In genomic region chr20:17568045-17568788, GRCh38 we compare ENCODE assay signal across 8 cellular contexts. TPM values are rescaled to one million over a fixed set of nuclear protein-coding genes. Genes with fewer than 3 reads are reported as not detected.
DNase-seq lines count a peak whose midpoint lies in the region; ATAC-seq and TF ChIP-seq lines count a peak whose summit lies in the region.

No MANE protein-coding gene starts in this region.

- DNase-seq in SK-N-MC (ENCODE audit: low read depth, low spot score) (no peak), fibroblast of lung (ENCODE audit: low read depth in 2 of 2) (no peak), prostate gland (ENCODE audit: low spot score) (no peak), kidney glomerular epithelial cell (lab: John Stamatoyannopoulos, UW) (no peak)

- no peaks in the 10 kb centered on the region for H3K36me3 ChIP-seq in ES-I3 (ENCODE audit: insufficient read depth, low read length)
- no peaks in the 10 kb centered on the region for H3K36me3 ChIP-seq in SK-N-MC (ENCODE audit: insufficient read depth, low read length)
- peaks cover 3% of the 10 kb centered on the region for H3K36me3 ChIP-seq in fibroblast of lung (ENCODE audit: control insufficient read depth, insufficient read depth, low read length)
- no peaks in the 10 kb centered on the region for H3K36me3 ChIP-seq in prostate gland

- TF ChIP-seq CTCF in fibroblast of lung (conservative IDR thresholded peaks at IDR 0.05 in 1 of 2, IDR thresholded peaks at IDR 0.05 in 1 of 2; ENCODE audit: low read depth in 1 of 2, low read length in 2 of 2) (no peak), prostate gland (IDR thresholded peaks at IDR 0.05) (no peak)

- no peak for TF ChIP-seq POLR2A in prostate gland (IDR thresholded peaks at IDR 0.05)

- H3K27me3 ChIP-seq in fibroblast of lung (ENCODE audit: control insufficient read depth, insufficient read depth, low read length), result no peaks in the 10 kb centered on the region
- H3K27me3 ChIP-seq in prostate gland (replicated peaks; ENCODE audit: insufficient read depth), result no peaks in the 10 kb centered on the region

- H3K4me3 ChIP-seq in SK-N-MC (peak overlapping the region; percentile 96), fibroblast of lung (replicated peaks in 1 of 4; ENCODE audit: control extremely low read depth in 1 of 4, insufficient read depth in 1 of 4, low read depth in 3 of 4, low read length in 4 of 4) (peak overlapping the region; percentile 26 to 88 (median 48)), prostate gland (peak overlapping the region; percentile 91 to 100)

- WGBS in prostate gland, result 56% methylated on average over 6 of the region's 6 CpGs

- H2AFZ ChIP-seq in fibroblast of lung (ENCODE audit: low read length), result no peak overlapping the region

- peaks cover 21% of the 10 kb centered on the region for H3K4me1 ChIP-seq in ES-I3 (ENCODE audit: insufficient read depth, low read length)
- H3K4me1 ChIP-seq in fibroblast of lung (ENCODE audit: control insufficient read depth, extremely low read depth, insufficient read depth, low read length), result peaks cover 10% of the 10 kb centered on the region
- H3K4me1 ChIP-seq in prostate gland (replicated peaks), result peaks cover 5% of the 10 kb centered on the region

- H3K9ac ChIP-seq in ES-I3 (ENCODE audit: low read depth, low read length) (peak overlapping the region; percentile 95), SK-N-MC (ENCODE audit: insufficient read length) (peak overlapping the region; percentile 70), fibroblast of lung (ENCODE audit: insufficient read depth, low read length) (peak overlapping the region; percentile 57)

- H4K20me1 ChIP-seq in fibroblast of lung (ENCODE audit: control insufficient read depth, extremely low read depth, insufficient read depth, low read length), result peaks cover 7% of the 10 kb centered on the region

- H3K79me2 ChIP-seq in fibroblast of lung (ENCODE audit: control insufficient read depth, insufficient read depth, low read length), result peaks cover 33% of the 10 kb centered on the region

- H3K4me2 ChIP-seq in fibroblast of lung (ENCODE audit: extremely low read depth, insufficient read depth, low read length), result peak overlapping the region; percentile 81

- intact Hi-C loops in prostate gland (cut with DNase I), result no loop called here

- peaks cover 3% of the 10 kb centered on the region for H3K9me3 ChIP-seq in ES-I3 (ENCODE audit: control insufficient read depth, insufficient read depth, low read length)
- H3K9me3 ChIP-seq in SK-N-MC (ENCODE audit: low read depth, low read length), result no peaks in the 10 kb centered on the region
- H3K9me3 ChIP-seq in fibroblast of lung (ENCODE audit: control insufficient read depth, insufficient read depth, low read depth, low read length), result no peaks in the 10 kb centered on the region
- no peaks in the 10 kb centered on the region for H3K9me3 ChIP-seq in prostate gland

- ATAC-seq in GM18861 (IDR thresholded peaks at IDR 0.05; ENCODE audit: unreplicated experiment) (no peak), HG03135 (IDR thresholded peaks at IDR 0.05; ENCODE audit: unreplicated experiment) (no peak), GM21423 (IDR thresholded peaks at IDR 0.05; ENCODE audit: unreplicated experiment) (no peak)

- peak overlapping the region; percentile 79; the same call in 1 of the 2 replicates for H3K27ac ChIP-seq in SK-N-MC
- H3K27ac ChIP-seq in fibroblast of lung (ENCODE audit: insufficient read depth, low read length), result peak overlapping the region; percentile 86
- peak overlapping the region; percentile 96 to 100 for H3K27ac ChIP-seq in prostate gland

RNA-seq across cellular contexts. Expression of gene DSTN, which starts 1.7 kb away (rescaled TPM):
- 249 and 289 TPM in 2 replicates for total RNA-seq in fibroblast of lung
- 276 and 737 TPM in 2 replicates for polyA plus RNA-seq in fibroblast of lung
- polyA plus RNA-seq in fibroblast of lung (2012), result 439 and 919 TPM in 2 replicates
- polyA minus RNA-seq in fibroblast of lung (ENCODE audit: low replicate concordance), result 5.4 and 10.3 TPM in 2 replicates
- 100 to 1,000 TPM; 284 to 559 TPM for total RNA-seq in prostate gland

RNA-seq across cellular contexts. Expression of gene BFSP1, which starts 37.0 kb away (rescaled TPM):
- 1.8 and 2.3 TPM in 2 replicates for total RNA-seq in fibroblast of lung
- polyA plus RNA-seq in fibroblast of lung, result 1.5 TPM in 2 replicates
- 1.3 and 1.9 TPM in 2 replicates for polyA plus RNA-seq in fibroblast of lung (2012)
- not detected in 2 replicates for polyA minus RNA-seq in fibroblast of lung (ENCODE audit: low replicate concordance)
- total RNA-seq in prostate gland, result 1 to 10 TPM in 1 of 2 donors, under 1 TPM in 1; 0.27 to 6.9 TPM
